Comparison of ENCODE assay signal across 12 cellular contexts in genomic region chr5:135371738-135372232, GRCh38. TPM values are rescaled to one million over a fixed set of nuclear protein-coding genes. Genes with fewer than 3 reads are reported as not detected.
DNase-seq lines count a peak whose midpoint lies in the region; ATAC-seq and TF ChIP-seq lines count a peak whose summit lies in the region.
"Had no signal": no experiment of that assay in that cellular context is flagged by ENCODE, and none has a peak within 500 bp of the region (broad histone marks: within the 10 kb centered on the region; RNA-seq: fewer than 3 reads in every experiment).

No MANE protein-coding gene starts in this region.

- DNase-seq in AG10803 (ENCODE audit: low read depth) (peak; percentile 78), HS-5 (ENCODE audit: low read depth) (peak; percentile 64), mesothelial cell of epicardium (ENCODE audit: low spot score in 2 of 2, unreplicated experiment in 2 of 2) (no peak), NCI-H2107 (lab: John Stamatoyannopoulos, UW) (no peak), DMS114 treated with DMSO at 0.1 percent for 48 hours (lab: John Stamatoyannopoulos, UW; ENCODE audit: unreplicated experiment) (no peak)
- DNase-seq: NCI-H446 treated with DMSO at 0.1 percent for 48 hours; OCI-M1; stimulated activated CD4-positive, alpha-beta T cell treated with anti-CD3 and anti-CD28 coated beads, Interleukin-4, amount 100 ng/mL, for 24 hours; stimulated activated naive CD8-positive, alpha-beta T cell treated with anti-CD3 and anti-CD28 coated beads, Interleukin-15, Interleukin-2, amounts not matched to agents 100 U/mL and 50 U/mL, for 24 hours had no signal

- intact Hi-C loops in dendritic cell treated with granulocyte-macrophage colony-stimulating factor and Interleukin-4, amounts not matched to agents 40 ng/mL and 50 ng/mL, for 4 days (cut with micrococcal nuclease): loop anchor here (10.0 kb wide), 1 partner anchor 53 kb away; no protein-coding TSS in a partner anchor

- H3K27ac Mint-ChIP-seq in dendritic cell treated with granulocyte-macrophage colony-stimulating factor and Interleukin-4, amounts not matched to agents 40 ng/mL and 50 ng/mL, for 4 days: peak overlapping the region; percentile 59
- H3K27ac Mint-ChIP-seq in mesothelial cell of epicardium: peak overlapping the region; percentile 22

- peaks cover 70% of the 10 kb centered on the region for H3K4me1 Mint-ChIP-seq in dendritic cell treated with granulocyte-macrophage colony-stimulating factor and Interleukin-4, amounts not matched to agents 40 ng/mL and 50 ng/mL, for 4 days (ENCODE audit: low read depth)
- peaks cover 26% of the 10 kb centered on the region for H3K4me1 Mint-ChIP-seq in mesothelial cell of epicardium

- H3K27me3 Mint-ChIP-seq in dendritic cell treated with granulocyte-macrophage colony-stimulating factor and Interleukin-4, amounts not matched to agents 40 ng/mL and 50 ng/mL, for 4 days: no peaks in the 10 kb centered on the region
- no peaks in the 10 kb centered on the region for H3K27me3 Mint-ChIP-seq in mesothelial cell of epicardium (ENCODE audit: low read depth)

- no peak for TF ChIP-seq CTCF in AG10803 (conservative IDR thresholded peaks at IDR 0.05; ENCODE audit: low read length)
- no peak for TF ChIP-seq CTCF in mesothelial cell of epicardium (IDR thresholded peaks at IDR 0.05; ENCODE audit: unreplicated experiment)

- no peak overlapping the region for H3K4me3 Mint-ChIP-seq in dendritic cell treated with granulocyte-macrophage colony-stimulating factor and Interleukin-4, amounts not matched to agents 40 ng/mL and 50 ng/mL, for 4 days
- H3K4me3 Mint-ChIP-seq in mesothelial cell of epicardium: no peak overlapping the region

- no peaks in the 10 kb centered on the region for H3K9me3 Mint-ChIP-seq in dendritic cell treated with granulocyte-macrophage colony-stimulating factor and Interleukin-4, amounts not matched to agents 40 ng/mL and 50 ng/mL, for 4 days
- no peaks in the 10 kb centered on the region for H3K9me3 Mint-ChIP-seq in mesothelial cell of epicardium

- no peak for ATAC-seq in HG03439 (IDR thresholded peaks at IDR 0.05; ENCODE audit: unreplicated experiment)
- no peak for ATAC-seq in GM18519 (IDR thresholded peaks at IDR 0.05; ENCODE audit: low FRiP score, unreplicated experiment)
- ATAC-seq: stimulated activated naive CD8-positive, alpha-beta T cell treated with anti-CD3 and anti-CD28 coated beads, Interleukin-15, Interleukin-2, amounts not matched to agents 100 U/mL and 50 U/mL, for 24 hours had no signal

- peaks cover 94% of the 10 kb centered on the region for H3K36me3 Mint-ChIP-seq in dendritic cell treated with granulocyte-macrophage colony-stimulating factor and Interleukin-4, amounts not matched to agents 40 ng/mL and 50 ng/mL, for 4 days (ENCODE audit: low read depth)
- H3K36me3 Mint-ChIP-seq in mesothelial cell of epicardium: peaks cover 23% of the 10 kb centered on the region

- H3K4me3 ChIP-seq in AG10803 (ENCODE audit: low read length): no peak overlapping the region

RNA-seq across cellular contexts. Expression of gene MACROH2A1, which starts 27.2 kb away (rescaled TPM):
- total RNA-seq in mesothelial cell of epicardium: 261 to 276 TPM (median 265 TPM) in 3 replicates

Comparison
In these comparisons a context has a peak if more than half of its experiments do, and no peak if none do; other contexts are left out.
1. DNase-seq: peak in AG10803 (single experiment) and HS-5 (single experiment); none in mesothelial cell of epicardium (0 of 2), NCI-H2107 (single experiment) and DMS114 treated with DMSO at 0.1 percent for 48 hours (single experiment).